Comparison of ENCODE assay signal across 1 cellular context in the genomic region with DNA sequence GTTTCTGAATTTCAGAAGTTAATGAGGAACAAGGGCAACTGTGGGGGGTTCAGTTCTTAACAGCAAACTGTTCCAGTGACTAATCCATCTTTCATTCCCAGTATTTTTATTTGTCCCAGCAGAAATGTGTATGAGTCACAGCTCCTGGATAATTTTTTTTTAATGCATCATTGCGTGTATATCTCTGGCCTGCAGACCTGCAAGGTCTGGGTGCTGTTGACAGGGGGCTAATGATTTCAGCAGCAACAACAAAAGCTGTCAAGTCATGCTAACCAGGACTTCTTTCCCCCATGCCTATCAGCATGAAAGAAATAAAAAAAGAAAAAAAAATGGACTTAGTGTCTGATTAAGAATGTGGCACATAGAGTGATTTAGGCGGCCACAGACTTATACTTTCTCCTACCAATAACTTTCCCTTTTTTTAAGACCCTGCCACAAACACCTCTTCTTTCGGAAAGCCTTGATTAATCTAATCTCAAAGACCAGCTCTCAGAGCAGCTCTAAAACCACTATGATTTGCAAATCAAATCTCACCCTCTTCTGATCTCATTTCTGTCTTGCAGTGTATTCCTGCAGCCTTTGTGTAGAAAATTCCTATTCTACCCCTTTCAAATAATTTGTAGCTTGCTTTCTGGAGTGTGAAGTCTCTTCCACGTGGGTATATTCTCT.
TF ChIP-seq lines count a peak whose summit lies in the region.

No MANE protein-coding gene starts in this region.

TF ChIP-seq in K562, 482 proteins besides CTCF, POLR2A, EP300 and RAD21 (continues in another document):
- TF ChIP-seq ZNF717 (CRISPR knock-in tag; IDR thresholded peaks at IDR 0.05) (no peak), TBL1XR1 (IDR thresholded peaks at IDR 0.05; ENCODE audit: low read length in 2 of 2) (0 out of 4 replicates have a peak, but pooled peaks of 1 of the 2 experiments have one; percentile 8), ARID1B (IDR thresholded peaks at IDR 0.05) (peak; percentile 92), STAT5A (IDR thresholded peaks at IDR 0.05; ENCODE audit: borderline replicate concordance, low read length) (no peak), HDAC2 (IDR thresholded peaks at IDR 0.05) (peak; percentile 80; the same call in 1 of the 2 replicates), TEAD2 (tag; IDR thresholded peaks at IDR 0.05) (no peak), SRF (CRISPR knock-in tag; IDR thresholded peaks at IDR 0.05) (no peak), ZNF324 (CRISPR knock-in tag; IDR thresholded peaks at IDR 0.05) (no peak), ZNF384 (IDR thresholded peaks at IDR 0.05; ENCODE audit: low read depth, low read length) (peak; percentile 92), BACH1 (tag; IDR thresholded peaks at IDR 0.05) (peak; percentile 53; the same call in 1 of the 2 replicates), C11orf30 (IDR thresholded peaks at IDR 0.05; ENCODE audit: low read depth) (peak; percentile 84), TCF7 (IDR thresholded peaks at IDR 0.05; ENCODE audit: borderline replicate concordance) (no peak), MTA2 (IDR thresholded peaks at IDR 0.05; ENCODE audit: low read depth) (peak; percentile 72), KDM5B (IDR thresholded peaks at IDR 0.05; ENCODE audit: insufficient replicate concordance, low read depth, low read length) (no peak), SOX6 (IDR thresholded peaks at IDR 0.05) (peak; percentile 27; the same call in 1 of the 2 replicates), MYBL2 (IDR thresholded peaks at IDR 0.05; ENCODE audit: low read depth) (no peak), MYBL2 (CRISPR knock-in tag; IDR thresholded peaks at IDR 0.05; ENCODE audit: borderline replicate concordance) (no peak), ZSCAN29 (IDR thresholded peaks at IDR 0.05) (no peak), KDM1A (IDR thresholded peaks at IDR 0.05) (peak; percentile 90 to 91), MTA3 (IDR thresholded peaks at IDR 0.05; ENCODE audit: borderline replicate concordance) (no peak), ZFPM2 (CRISPR knock-in tag; IDR thresholded peaks at IDR 0.05) (no peak), NCOR1 (IDR thresholded peaks at IDR 0.05) (peak; percentile 76), FOXM1 (IDR thresholded peaks at IDR 0.05; ENCODE audit: low read depth) (peak; percentile 32; the same call in 1 of the 2 replicates), FOXM1 (CRISPR knock-in tag; IDR thresholded peaks at IDR 0.05; ENCODE audit: low read depth) (no peak), JUND (IDR thresholded peaks at IDR 0.05; ENCODE audit: borderline replicate concordance, low read depth, low read length) (peak; percentile 81), JUND (tag; IDR thresholded peaks at IDR 0.05; ENCODE audit: borderline replicate concordance, low read depth, low read length) (peak; percentile 83; the same call in 2 of the 3 replicates), TRIM24 (IDR thresholded peaks at IDR 0.05) (0 out of 4 replicates have a peak, but pooled peaks of 1 of the 2 experiments have one; percentile 14), FOS (IDR thresholded peaks at IDR 0.05; ENCODE audit: extremely low read depth, insufficient read length) (peak; percentile 41), FOXK2 (conservative IDR thresholded peaks at IDR 0.05 in 1 of 2, IDR thresholded peaks at IDR 0.05 in 1 of 2; ENCODE audit: low read depth in 2 of 2) (peak in 1 of 2 experiments; percentile 70; a peak in 3 of 4 replicates), MAFK (IDR thresholded peaks at IDR 0.05; ENCODE audit: low read length) (peak; percentile 72; the same call in 1 of the 2 replicates), RBM14 (IDR thresholded peaks at IDR 0.05; ENCODE audit: borderline replicate concordance, insufficient read depth, low read depth, low read length) (no peak), NFE2 (IDR thresholded peaks at IDR 0.05; ENCODE audit: low read depth) (peak; percentile 85), ZBTB1 (CRISPR knock-in tag; IDR thresholded peaks at IDR 0.05; ENCODE audit: borderline replicate concordance, low read depth) (no peak), TCF3 (CRISPR knock-in tag; IDR thresholded peaks at IDR 0.05) (peak; percentile 89), TEAD4 (IDR thresholded peaks at IDR 0.05; ENCODE audit: low read length) (peak; percentile 75), TEAD4 (CRISPR knock-in tag; IDR thresholded peaks at IDR 0.05; ENCODE audit: borderline replicate concordance) (no peak), PPARD (CRISPR knock-in tag; IDR thresholded peaks at IDR 0.05) (no peak), CREM (IDR thresholded peaks at IDR 0.05; ENCODE audit: low read depth) (peak; percentile 59; the same call in 1 of the 2 replicates), DPF2 (IDR thresholded peaks at IDR 0.05) (peak; percentile 89), CCNT2 (IDR thresholded peaks at IDR 0.05; ENCODE audit: borderline replicate concordance, extremely low read depth, insufficient read length, low read depth, low read length) (peak; percentile 74)
- TF ChIP-seq, protein P1, sequence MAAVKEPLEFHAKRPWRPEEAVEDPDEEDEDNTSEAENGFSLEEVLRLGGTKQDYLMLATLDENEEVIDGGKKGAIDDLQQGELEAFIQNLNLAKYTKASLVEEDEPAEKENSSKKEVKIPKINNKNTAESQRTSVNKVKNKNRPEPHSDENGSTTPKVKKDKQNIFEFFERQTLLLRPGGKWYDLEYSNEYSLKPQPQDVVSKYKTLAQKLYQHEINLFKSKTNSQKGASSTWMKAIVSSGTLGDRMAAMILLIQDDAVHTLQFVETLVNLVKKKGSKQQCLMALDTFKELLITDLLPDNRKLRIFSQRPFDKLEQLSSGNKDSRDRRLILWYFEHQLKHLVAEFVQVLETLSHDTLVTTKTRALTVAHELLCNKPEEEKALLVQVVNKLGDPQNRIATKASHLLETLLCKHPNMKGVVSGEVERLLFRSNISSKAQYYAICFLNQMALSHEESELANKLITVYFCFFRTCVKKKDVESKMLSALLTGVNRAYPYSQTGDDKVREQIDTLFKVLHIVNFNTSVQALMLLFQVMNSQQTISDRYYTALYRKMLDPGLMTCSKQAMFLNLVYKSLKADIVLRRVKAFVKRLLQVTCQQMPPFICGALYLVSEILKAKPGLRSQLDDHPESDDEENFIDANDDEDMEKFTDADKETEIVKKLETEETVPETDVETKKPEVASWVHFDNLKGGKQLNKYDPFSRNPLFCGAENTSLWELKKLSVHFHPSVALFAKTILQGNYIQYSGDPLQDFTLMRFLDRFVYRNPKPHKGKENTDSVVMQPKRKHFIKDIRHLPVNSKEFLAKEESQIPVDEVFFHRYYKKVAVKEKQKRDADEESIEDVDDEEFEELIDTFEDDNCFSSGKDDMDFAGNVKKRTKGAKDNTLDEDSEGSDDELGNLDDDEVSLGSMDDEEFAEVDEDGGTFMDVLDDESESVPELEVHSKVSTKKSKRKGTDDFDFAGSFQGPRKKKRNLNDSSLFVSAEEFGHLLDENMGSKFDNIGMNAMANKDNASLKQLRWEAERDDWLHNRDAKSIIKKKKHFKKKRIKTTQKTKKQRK (IDR thresholded peaks at IDR 0.05; ENCODE audit: borderline replicate concordance, low read depth, low read length) = no peak
- TF ChIP-seq, protein P2, sequence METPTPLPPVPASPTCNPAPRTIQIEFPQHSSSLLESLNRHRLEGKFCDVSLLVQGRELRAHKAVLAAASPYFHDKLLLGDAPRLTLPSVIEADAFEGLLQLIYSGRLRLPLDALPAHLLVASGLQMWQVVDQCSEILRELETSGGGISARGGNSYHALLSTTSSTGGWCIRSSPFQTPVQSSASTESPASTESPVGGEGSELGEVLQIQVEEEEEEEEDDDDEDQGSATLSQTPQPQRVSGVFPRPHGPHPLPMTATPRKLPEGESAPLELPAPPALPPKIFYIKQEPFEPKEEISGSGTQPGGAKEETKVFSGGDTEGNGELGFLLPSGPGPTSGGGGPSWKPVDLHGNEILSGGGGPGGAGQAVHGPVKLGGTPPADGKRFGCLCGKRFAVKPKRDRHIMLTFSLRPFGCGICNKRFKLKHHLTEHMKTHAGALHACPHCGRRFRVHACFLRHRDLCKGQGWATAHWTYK (CRISPR knock-in tag; IDR thresholded peaks at IDR 0.05) = no peak
- TF ChIP-seq, protein P3, sequence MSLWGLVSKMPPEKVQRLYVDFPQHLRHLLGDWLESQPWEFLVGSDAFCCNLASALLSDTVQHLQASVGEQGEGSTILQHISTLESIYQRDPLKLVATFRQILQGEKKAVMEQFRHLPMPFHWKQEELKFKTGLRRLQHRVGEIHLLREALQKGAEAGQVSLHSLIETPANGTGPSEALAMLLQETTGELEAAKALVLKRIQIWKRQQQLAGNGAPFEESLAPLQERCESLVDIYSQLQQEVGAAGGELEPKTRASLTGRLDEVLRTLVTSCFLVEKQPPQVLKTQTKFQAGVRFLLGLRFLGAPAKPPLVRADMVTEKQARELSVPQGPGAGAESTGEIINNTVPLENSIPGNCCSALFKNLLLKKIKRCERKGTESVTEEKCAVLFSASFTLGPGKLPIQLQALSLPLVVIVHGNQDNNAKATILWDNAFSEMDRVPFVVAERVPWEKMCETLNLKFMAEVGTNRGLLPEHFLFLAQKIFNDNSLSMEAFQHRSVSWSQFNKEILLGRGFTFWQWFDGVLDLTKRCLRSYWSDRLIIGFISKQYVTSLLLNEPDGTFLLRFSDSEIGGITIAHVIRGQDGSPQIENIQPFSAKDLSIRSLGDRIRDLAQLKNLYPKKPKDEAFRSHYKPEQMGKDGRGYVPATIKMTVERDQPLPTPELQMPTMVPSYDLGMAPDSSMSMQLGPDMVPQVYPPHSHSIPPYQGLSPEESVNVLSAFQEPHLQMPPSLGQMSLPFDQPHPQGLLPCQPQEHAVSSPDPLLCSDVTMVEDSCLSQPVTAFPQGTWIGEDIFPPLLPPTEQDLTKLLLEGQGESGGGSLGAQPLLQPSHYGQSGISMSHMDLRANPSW (CRISPR knock-in tag; IDR thresholded peaks at IDR 0.05) = no peak
- TF ChIP-seq, protein P4, sequence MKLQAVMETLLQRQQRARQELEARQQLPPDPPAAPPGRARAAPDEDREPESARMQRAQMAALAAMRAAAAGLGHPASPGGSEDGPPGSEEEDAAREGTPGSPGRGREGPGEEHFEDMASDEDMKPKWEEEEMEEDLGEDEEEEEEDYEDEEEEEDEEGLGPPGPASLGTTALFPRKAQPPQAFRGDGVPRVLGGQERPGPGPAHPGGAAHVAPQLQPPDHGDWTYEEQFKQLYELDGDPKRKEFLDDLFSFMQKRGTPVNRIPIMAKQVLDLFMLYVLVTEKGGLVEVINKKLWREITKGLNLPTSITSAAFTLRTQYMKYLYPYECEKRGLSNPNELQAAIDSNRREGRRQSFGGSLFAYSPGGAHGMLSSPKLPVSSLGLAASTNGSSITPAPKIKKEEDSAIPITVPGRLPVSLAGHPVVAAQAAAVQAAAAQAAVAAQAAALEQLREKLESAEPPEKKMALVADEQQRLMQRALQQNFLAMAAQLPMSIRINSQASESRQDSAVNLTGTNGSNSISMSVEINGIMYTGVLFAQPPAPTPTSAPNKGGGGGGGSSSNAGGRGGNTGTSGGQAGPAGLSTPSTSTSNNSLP (IDR thresholded peaks at IDR 0.05; ENCODE audit: borderline replicate concordance, low read depth, low read length) = peak; percentile 79; the same call in 1 of the 2 replicates
- TF ChIP-seq, protein P5, sequence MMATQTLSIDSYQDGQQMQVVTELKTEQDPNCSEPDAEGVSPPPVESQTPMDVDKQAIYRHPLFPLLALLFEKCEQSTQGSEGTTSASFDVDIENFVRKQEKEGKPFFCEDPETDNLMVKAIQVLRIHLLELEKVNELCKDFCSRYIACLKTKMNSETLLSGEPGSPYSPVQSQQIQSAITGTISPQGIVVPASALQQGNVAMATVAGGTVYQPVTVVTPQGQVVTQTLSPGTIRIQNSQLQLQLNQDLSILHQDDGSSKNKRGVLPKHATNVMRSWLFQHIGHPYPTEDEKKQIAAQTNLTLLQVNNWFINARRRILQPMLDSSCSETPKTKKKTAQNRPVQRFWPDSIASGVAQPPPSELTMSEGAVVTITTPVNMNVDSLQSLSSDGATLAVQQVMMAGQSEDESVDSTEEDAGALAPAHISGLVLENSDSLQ (IDR thresholded peaks at IDR 0.05) = peak; percentile 45
- TF ChIP-seq, protein P6, sequence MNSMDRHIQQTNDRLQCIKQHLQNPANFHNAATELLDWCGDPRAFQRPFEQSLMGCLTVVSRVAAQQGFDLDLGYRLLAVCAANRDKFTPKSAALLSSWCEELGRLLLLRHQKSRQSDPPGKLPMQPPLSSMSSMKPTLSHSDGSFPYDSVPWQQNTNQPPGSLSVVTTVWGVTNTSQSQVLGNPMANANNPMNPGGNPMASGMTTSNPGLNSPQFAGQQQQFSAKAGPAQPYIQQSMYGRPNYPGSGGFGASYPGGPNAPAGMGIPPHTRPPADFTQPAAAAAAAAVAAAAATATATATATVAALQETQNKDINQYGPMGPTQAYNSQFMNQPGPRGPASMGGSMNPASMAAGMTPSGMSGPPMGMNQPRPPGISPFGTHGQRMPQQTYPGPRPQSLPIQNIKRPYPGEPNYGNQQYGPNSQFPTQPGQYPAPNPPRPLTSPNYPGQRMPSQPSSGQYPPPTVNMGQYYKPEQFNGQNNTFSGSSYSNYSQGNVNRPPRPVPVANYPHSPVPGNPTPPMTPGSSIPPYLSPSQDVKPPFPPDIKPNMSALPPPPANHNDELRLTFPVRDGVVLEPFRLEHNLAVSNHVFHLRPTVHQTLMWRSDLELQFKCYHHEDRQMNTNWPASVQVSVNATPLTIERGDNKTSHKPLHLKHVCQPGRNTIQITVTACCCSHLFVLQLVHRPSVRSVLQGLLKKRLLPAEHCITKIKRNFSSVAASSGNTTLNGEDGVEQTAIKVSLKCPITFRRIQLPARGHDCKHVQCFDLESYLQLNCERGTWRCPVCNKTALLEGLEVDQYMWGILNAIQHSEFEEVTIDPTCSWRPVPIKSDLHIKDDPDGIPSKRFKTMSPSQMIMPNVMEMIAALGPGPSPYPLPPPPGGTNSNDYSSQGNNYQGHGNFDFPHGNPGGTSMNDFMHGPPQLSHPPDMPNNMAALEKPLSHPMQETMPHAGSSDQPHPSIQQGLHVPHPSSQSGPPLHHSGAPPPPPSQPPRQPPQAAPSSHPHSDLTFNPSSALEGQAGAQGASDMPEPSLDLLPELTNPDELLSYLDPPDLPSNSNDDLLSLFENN (IDR thresholded peaks at IDR 0.05; ENCODE audit: low read depth in 2 of 2, low read length in 2 of 2) = peak in 1 of 2 experiments; percentile 47; a peak in 1 of 4 replicates
- TF ChIP-seq, protein P7, sequence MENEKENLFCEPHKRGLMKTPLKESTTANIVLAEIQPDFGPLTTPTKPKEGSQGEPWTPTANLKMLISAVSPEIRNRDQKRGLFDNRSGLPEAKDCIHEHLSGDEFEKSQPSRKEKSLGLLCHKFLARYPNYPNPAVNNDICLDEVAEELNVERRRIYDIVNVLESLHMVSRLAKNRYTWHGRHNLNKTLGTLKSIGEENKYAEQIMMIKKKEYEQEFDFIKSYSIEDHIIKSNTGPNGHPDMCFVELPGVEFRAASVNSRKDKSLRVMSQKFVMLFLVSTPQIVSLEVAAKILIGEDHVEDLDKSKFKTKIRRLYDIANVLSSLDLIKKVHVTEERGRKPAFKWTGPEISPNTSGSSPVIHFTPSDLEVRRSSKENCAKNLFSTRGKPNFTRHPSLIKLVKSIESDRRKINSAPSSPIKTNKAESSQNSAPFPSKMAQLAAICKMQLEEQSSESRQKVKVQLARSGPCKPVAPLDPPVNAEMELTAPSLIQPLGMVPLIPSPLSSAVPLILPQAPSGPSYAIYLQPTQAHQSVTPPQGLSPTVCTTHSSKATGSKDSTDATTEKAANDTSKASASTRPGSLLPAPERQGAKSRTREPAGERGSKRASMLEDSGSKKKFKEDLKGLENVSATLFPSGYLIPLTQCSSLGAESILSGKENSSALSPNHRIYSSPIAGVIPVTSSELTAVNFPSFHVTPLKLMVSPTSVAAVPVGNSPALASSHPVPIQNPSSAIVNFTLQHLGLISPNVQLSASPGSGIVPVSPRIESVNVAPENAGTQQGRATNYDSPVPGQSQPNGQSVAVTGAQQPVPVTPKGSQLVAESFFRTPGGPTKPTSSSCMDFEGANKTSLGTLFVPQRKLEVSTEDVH (IDR thresholded peaks at IDR 0.05; ENCODE audit: low read depth, partially characterized antibody) = no peak
